27 cellular contexts compared by ENCODE assay signal in the genomic region with DNA sequence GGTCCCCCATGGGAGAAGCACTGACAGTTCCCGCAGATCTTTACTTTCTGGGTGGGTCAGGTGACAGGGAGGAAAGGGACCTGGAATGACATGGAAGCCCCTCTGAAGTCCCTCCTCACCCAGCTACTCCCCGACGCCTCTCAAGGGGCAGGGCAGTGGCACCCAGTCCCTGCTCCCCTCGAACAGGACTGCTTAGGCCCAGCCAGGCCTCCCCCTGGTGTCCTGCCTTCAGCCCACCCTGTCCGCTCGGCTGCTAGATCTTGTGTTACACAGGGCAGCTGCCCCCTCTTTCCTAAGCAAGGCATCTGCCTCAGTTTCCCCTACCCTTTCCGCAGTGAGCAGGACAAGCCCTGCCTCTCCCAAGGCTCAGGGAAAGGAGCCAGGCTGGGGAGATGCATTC.
"Had no signal": no experiment of that assay in that cellular context is flagged by ENCODE, and none has a peak within 500 bp of the region (broad histone marks: within the 10 kb centered on the region; RNA-seq: fewer than 3 reads in every experiment).

No MANE protein-coding gene starts in this region.

- H3K36me3 ChIP-seq: breast epithelium, SJCRH30 had no signal

- ATAC-seq: activated CD8-positive, alpha-beta memory T cell treated with anti-CD3 and anti-CD28 coated beads, Interleukin-2, amount 10 ng/mL, durations not matched to agents 7 days and 5 days; body of pancreas; Panc1 had no signal

- H3K27me3 ChIP-seq: body of pancreas, breast epithelium, SJCRH30 had no signal

- H3K36me3 Mint-ChIP-seq: activated CD8-positive, alpha-beta memory T cell treated with anti-CD3 and anti-CD28 coated beads, Interleukin-2, amount 10 ng/mL, durations not matched to agents 7 days and 5 days; activated naive CD4-positive, alpha-beta T cell treated with anti-CD3 and anti-CD28 coated beads, Interleukin-2, amount 50 U/mL, for 24 hours; activated naive CD8-positive, alpha-beta T cell treated with anti-CD3 and anti-CD28 coated beads, Interleukin-2, amount 10 ng/mL, durations not matched to agents 7 days and 5 days had no signal

- H3K9me3 Mint-ChIP-seq: activated CD4-positive, alpha-beta memory T cell treated with anti-CD3 and anti-CD28 coated beads, Interleukin-2, amount 10 ng/mL, durations not matched to agents 7 days and 5 days; activated naive CD4-positive, alpha-beta T cell treated with anti-CD3 and anti-CD28 coated beads, Interleukin-2, amount 50 U/mL, for 24 hours; activated naive CD8-positive, alpha-beta T cell treated with anti-CD3 and anti-CD28 coated beads, Interleukin-2, amount 10 ng/mL, durations not matched to agents 7 days and 5 days had no signal

- H3K4me3 ChIP-seq: body of pancreas, breast epithelium, SJCRH30, SK-N-MC had no signal

- H3K4me3 Mint-ChIP-seq: activated CD4-positive, alpha-beta memory T cell treated with anti-CD3 and anti-CD28 coated beads, Interleukin-2, amount 10 ng/mL, durations not matched to agents 7 days and 5 days; activated CD8-positive, alpha-beta memory T cell treated with anti-CD3 and anti-CD28 coated beads, Interleukin-2, amount 10 ng/mL, durations not matched to agents 7 days and 5 days; activated naive CD4-positive, alpha-beta T cell treated with anti-CD3 and anti-CD28 coated beads, Interleukin-2, amount 50 U/mL, for 24 hours; activated naive CD8-positive, alpha-beta T cell treated with anti-CD3 and anti-CD28 coated beads, Interleukin-2, amount 10 ng/mL, durations not matched to agents 7 days and 5 days had no signal

- H3K27ac ChIP-seq: body of pancreas, breast epithelium, SJCRH30, SK-N-MC had no signal

- H3K27ac Mint-ChIP-seq: activated CD4-positive, alpha-beta memory T cell treated with anti-CD3 and anti-CD28 coated beads, Interleukin-2, amount 10 ng/mL, durations not matched to agents 7 days and 5 days; activated CD8-positive, alpha-beta memory T cell treated with anti-CD3 and anti-CD28 coated beads, Interleukin-2, amount 10 ng/mL, durations not matched to agents 7 days and 5 days; activated naive CD4-positive, alpha-beta T cell treated with anti-CD3 and anti-CD28 coated beads, Interleukin-2, amount 50 U/mL, for 24 hours; activated naive CD8-positive, alpha-beta T cell treated with anti-CD3 and anti-CD28 coated beads, Interleukin-2, amount 10 ng/mL, durations not matched to agents 7 days and 5 days had no signal

- H3K27me3 Mint-ChIP-seq: activated CD4-positive, alpha-beta memory T cell treated with anti-CD3 and anti-CD28 coated beads, Interleukin-2, amount 10 ng/mL, durations not matched to agents 7 days and 5 days; activated CD8-positive, alpha-beta memory T cell treated with anti-CD3 and anti-CD28 coated beads, Interleukin-2, amount 10 ng/mL, durations not matched to agents 7 days and 5 days; activated naive CD4-positive, alpha-beta T cell treated with anti-CD3 and anti-CD28 coated beads, Interleukin-2, amount 50 U/mL, for 24 hours had no signal

- H3K4me1 Mint-ChIP-seq: activated CD4-positive, alpha-beta memory T cell treated with anti-CD3 and anti-CD28 coated beads, Interleukin-2, amount 10 ng/mL, durations not matched to agents 7 days and 5 days; activated CD8-positive, alpha-beta memory T cell treated with anti-CD3 and anti-CD28 coated beads, Interleukin-2, amount 10 ng/mL, durations not matched to agents 7 days and 5 days; activated naive CD4-positive, alpha-beta T cell treated with anti-CD3 and anti-CD28 coated beads, Interleukin-2, amount 50 U/mL, for 24 hours; activated naive CD8-positive, alpha-beta T cell treated with anti-CD3 and anti-CD28 coated beads, Interleukin-2, amount 10 ng/mL, durations not matched to agents 7 days and 5 days had no signal

- H3K4me1 ChIP-seq: breast epithelium, SJCRH30 had no signal

- DNase-seq: activated CD4-positive, alpha-beta memory T cell treated with anti-CD3 and anti-CD28 coated beads, Interleukin-2, amount 10 ng/mL, durations not matched to agents 7 days and 5 days; activated CD4-positive, alpha-beta T cell treated with anti-CD3 and anti-CD28 coated beads for 1 hour; activated CD4-positive, alpha-beta T cell treated with anti-CD3 and anti-CD28 coated beads for 48 hours; activated CD8-positive, alpha-beta memory T cell treated with anti-CD3 and anti-CD28 coated beads for 24 hours; activated CD8-positive, alpha-beta memory T cell treated with anti-CD3 and anti-CD28 coated beads, Interleukin-2, amount 10 ng/mL, durations not matched to agents 7 days and 5 days; activated CD8-positive, alpha-beta memory T cell treated with anti-CD3 and anti-CD28 coated beads, Interleukin-2, amount 50 U/mL, for 48 hours; activated gamma-delta T cell; activated naive CD4-positive, alpha-beta T cell treated with Interleukin-2 at 50 U/mL for 16 hours; activated naive CD8-positive, alpha-beta T cell treated with anti-CD3 and anti-CD28 coated beads, Interleukin-2, amount 10 ng/mL, durations not matched to agents 7 days and 5 days; activated T-cell treated with anti-CD3 and anti-CD28 coated beads, Interleukin-2, amount 50 U/mL, for 48 hours; amygdala; body of pancreas; NCI-H1092 treated with DMSO at 0.1 percent for 48 hours; NCI-H1417; NCI-H187 treated with DMSO at 0.1 percent for 48 hours; NCI-H2081; NCI-H2171 treated with DMSO at 0.1 percent for 48 hours; NCI-H2227 treated with DMSO at 0.1 percent for 48 hours; NCI-H446; NCI-H524 treated with DMSO at 0.1 percent for 48 hours; SHP77; SJCRH30; T1000 had no signal
